Comparison of ENCODE assay signal across 14 cellular contexts in genomic region chr11:134557571-134558257, GRCh38.
"Had no signal": no experiment of that assay in that cellular context is flagged by ENCODE, and none has a peak within 500 bp of the region (broad histone marks: within the 10 kb centered on the region; RNA-seq: fewer than 3 reads in every experiment).

No MANE protein-coding gene starts in this region.

- H3K9ac ChIP-seq: parathyroid adenoma had no signal

- H3K9me3 Mint-ChIP-seq: activated T-helper 1 cell treated with anti-CD3 and anti-CD28 coated beads, Interleukin-12 subunit alpha, Interleukin-12 subunit beta, Interleukin-2, Interleukin-4 antibody, amounts not matched to agents 30 ng/mL and 10 ng/mL and 1 ng/mL, durations not matched to agents 14 hours and 24 hours and 36 hours; stimulated activated naive B cell treated with anti-CD40 and anti-IgM and Interleukin-4, amounts not matched to agents 10 μg/mL and 1 μg/mL and 100 μg/mL, for 72 hours; T-helper 1 cell treated with Interleukin-12 subunit alpha and Interleukin-12 subunit beta and Interleukin-4 antibody, amounts not matched to agents 30 μg/mL and 1 μg/mL, for 36 hours had no signal

- H3K27ac ChIP-seq: breast epithelium, heart right ventricle, parathyroid adenoma, skin epidermis, transverse colon had no signal

- FAIRE-seq: frontal cortex, kidney had no signal

- H3K79me2 ChIP-seq: parathyroid adenoma had no signal

- H3K4me1 ChIP-seq: breast epithelium, heart right ventricle, parathyroid adenoma, transverse colon had no signal

- H3K36me3 Mint-ChIP-seq: stimulated activated naive B cell treated with anti-CD40 and anti-IgM and Interleukin-4, amounts not matched to agents 10 μg/mL and 1 μg/mL and 100 μg/mL, for 72 hours had no signal

- H3K36me3 ChIP-seq: breast epithelium, heart right ventricle, transverse colon had no signal

- H3K27me3 ChIP-seq: breast epithelium, transverse colon had no signal

- H3K4me3 Mint-ChIP-seq: activated T-helper 1 cell treated with anti-CD3 and anti-CD28 coated beads, Interleukin-12 subunit alpha, Interleukin-12 subunit beta, Interleukin-2, Interleukin-4 antibody, amounts not matched to agents 30 ng/mL and 10 ng/mL and 1 ng/mL, durations not matched to agents 14 hours and 24 hours and 36 hours; stimulated activated naive B cell treated with anti-CD40 and anti-IgM and Interleukin-4, amounts not matched to agents 10 μg/mL and 1 μg/mL and 100 μg/mL, for 72 hours; T-helper 1 cell treated with Interleukin-12 subunit alpha and Interleukin-12 subunit beta and Interleukin-4 antibody, amounts not matched to agents 30 μg/mL and 1 μg/mL, for 36 hours had no signal

- H2AFZ ChIP-seq: parathyroid adenoma had no signal

- ATAC-seq: heart right ventricle; stimulated activated naive B cell treated with anti-CD40 and anti-IgM and Interleukin-4, amounts not matched to agents 10 μg/mL and 1 μg/mL and 100 μg/mL, for 72 hours had no signal

- H3K27ac Mint-ChIP-seq: activated T-helper 1 cell treated with anti-CD3 and anti-CD28 coated beads, Interleukin-12 subunit alpha, Interleukin-12 subunit beta, Interleukin-2, Interleukin-4 antibody, amounts not matched to agents 30 ng/mL and 10 ng/mL and 1 ng/mL, durations not matched to agents 14 hours and 24 hours and 36 hours; T-helper 1 cell treated with Interleukin-12 subunit alpha and Interleukin-12 subunit beta and Interleukin-4 antibody, amounts not matched to agents 30 μg/mL and 1 μg/mL, for 36 hours had no signal

- H3K4me1 Mint-ChIP-seq: stimulated activated naive B cell treated with anti-CD40 and anti-IgM and Interleukin-4, amounts not matched to agents 10 μg/mL and 1 μg/mL and 100 μg/mL, for 72 hours had no signal

- H3K4me3 ChIP-seq: breast epithelium, heart right ventricle, skin epidermis, transverse colon had no signal

- H3K9me3 ChIP-seq: breast epithelium, heart right ventricle, transverse colon had no signal

- DNase-seq: activated CD4-positive, alpha-beta T cell treated with anti-CD3 and anti-CD28 coated beads, Interleukin-2, amount 50 U/mL, for 1 hour; activated CD4-positive, CD25-positive, alpha-beta regulatory T cell; activated naive CD4-positive, alpha-beta T cell; kidney; retina; stimulated activated naive B cell treated with anti-CD40 and anti-IgM and Interleukin-4, amounts not matched to agents 10 μg/mL and 1 μg/mL and 100 μg/mL, for 72 hours; transverse colon had no signal
